Comparison of ENCODE assay signal across 12 cellular contexts in the genomic region with DNA sequence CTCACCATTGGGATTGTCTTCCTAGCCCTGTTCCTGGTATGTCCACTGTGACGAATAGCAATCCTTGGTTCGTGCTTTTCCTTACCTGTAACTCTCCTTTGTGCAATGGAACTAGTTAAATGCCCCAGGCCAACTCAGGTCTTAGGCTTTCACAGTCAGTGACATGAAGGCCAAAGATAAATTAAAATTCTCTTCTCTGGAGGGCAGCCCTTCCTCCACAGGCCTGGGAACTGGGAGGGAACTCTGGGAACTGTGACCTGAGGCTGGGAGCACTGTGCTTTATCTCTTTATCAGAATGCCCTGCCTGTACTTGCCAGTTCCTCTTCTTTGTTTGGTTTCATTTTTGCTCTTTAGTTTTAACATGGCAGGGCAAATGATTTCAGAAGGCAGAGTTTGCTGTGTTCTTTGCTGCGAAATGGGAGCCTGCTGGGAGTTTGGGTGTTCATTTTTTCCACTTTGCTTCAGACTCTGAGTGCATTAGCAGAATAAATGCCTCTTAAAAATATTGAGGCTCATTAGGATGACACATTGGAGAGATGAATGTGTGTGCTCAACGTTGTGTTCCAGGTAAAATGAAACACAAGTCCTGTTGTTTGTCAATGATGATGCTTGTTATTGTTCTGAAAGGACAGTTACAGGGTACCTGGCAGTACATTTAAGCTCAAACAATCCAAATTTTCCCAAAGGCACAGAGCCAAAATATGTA.
DNase-seq lines count a peak whose midpoint lies in the region; ATAC-seq and TF ChIP-seq lines count a peak whose summit lies in the region.
"Had no signal": no experiment of that assay in that cellular context is flagged by ENCODE, and none has a peak within 500 bp of the region (broad histone marks: within the 10 kb centered on the region; RNA-seq: fewer than 3 reads in every experiment).

No MANE protein-coding gene starts in this region.

- H3K4me1 ChIP-seq in GM23338 (ENCODE audit: insufficient read depth) = 0 out of 2 replicates have a peak, but pooled peaks cover 5% of the 10 kb centered on the region
- H3K4me1 ChIP-seq: uterus had no signal

- peaks cover 4% of the 10 kb centered on the region; the same call in 1 of the 2 replicates for H3K9me2 ChIP-seq in GM23338 (ENCODE audit: insufficient read depth)

- H3K36me3 ChIP-seq in GM23338 (ENCODE audit: insufficient read depth) = no peaks in the 10 kb centered on the region
- H3K36me3 ChIP-seq: uterus had no signal

- no peaks in the 10 kb centered on the region for H3K79me2 ChIP-seq in GM23338 (replicated peaks; ENCODE audit: insufficient read depth)

- H2AFZ ChIP-seq in GM23338 = peak overlapping the region; percentile 45; the same call in 1 of the 2 replicates

- peaks cover 24% of the 10 kb centered on the region; the same call in 2 of the 3 replicates for H3K4me1 Mint-ChIP-seq in GM23338
- no peaks in the 10 kb centered on the region for H3K4me1 Mint-ChIP-seq in activated T-helper 17 cell treated with anti-CD3 and anti-CD28 coated beads, Interleukin-2, amount 50 U/mL, for 72 hours
- H3K4me1 Mint-ChIP-seq: activated naive CD8-positive, alpha-beta T cell treated with anti-CD3 and anti-CD28 coated beads, Interleukin-2, amount 10 ng/mL, durations not matched to agents 7 days and 5 days had no signal

- peaks cover 3% of the 10 kb centered on the region for H3K27me3 Mint-ChIP-seq in GM23338 (ENCODE audit: insufficient read depth, low read depth, poor library complexity)
- H3K27me3 Mint-ChIP-seq in activated T-helper 17 cell treated with anti-CD3 and anti-CD28 coated beads, Interleukin-2, amount 50 U/mL, for 72 hours = no peaks in the 10 kb centered on the region
- H3K27me3 Mint-ChIP-seq: activated naive CD8-positive, alpha-beta T cell treated with anti-CD3 and anti-CD28 coated beads, Interleukin-2, amount 10 ng/mL, durations not matched to agents 7 days and 5 days had no signal

- DNase-seq in GM23338 (ENCODE audit: low spot score) (no peak), MV-4-11 (lab: John Stamatoyannopoulos, UW) (peak; percentile 4), left colon (peak; percentile 14 to 28), epidermal melanocyte (ENCODE audit: insufficient read length, low spot score) (no peak), NCI-H2171 (lab: John Stamatoyannopoulos, UW) (no peak), AG08396 (ENCODE audit: low spot score) (no peak)
- DNase-seq: activated naive CD8-positive, alpha-beta T cell treated with anti-CD3 and anti-CD28 coated beads, Interleukin-2, amount 10 ng/mL, durations not matched to agents 7 days and 5 days; NCI-H2029 treated with DMSO at 0.1 percent for 48 hours; T-helper 9 cell; uterus had no signal

- no peaks in the 10 kb centered on the region for H3K36me3 Mint-ChIP-seq in GM23338 (ENCODE audit: low read depth)
- H3K36me3 Mint-ChIP-seq in activated T-helper 17 cell treated with anti-CD3 and anti-CD28 coated beads, Interleukin-2, amount 50 U/mL, for 72 hours (ENCODE audit: low read depth) = no peaks in the 10 kb centered on the region
- H3K36me3 Mint-ChIP-seq: activated naive CD8-positive, alpha-beta T cell treated with anti-CD3 and anti-CD28 coated beads, Interleukin-2, amount 10 ng/mL, durations not matched to agents 7 days and 5 days had no signal

- no peak overlapping the region for H3K27ac ChIP-seq in GM23338 (ENCODE audit: low read depth)
- H3K27ac ChIP-seq: uterus had no signal

- no peak overlapping the region for H3K4me3 Mint-ChIP-seq in GM23338
- H3K4me3 Mint-ChIP-seq in activated T-helper 17 cell treated with anti-CD3 and anti-CD28 coated beads, Interleukin-2, amount 50 U/mL, for 72 hours = no peak overlapping the region
- H3K4me3 Mint-ChIP-seq: activated naive CD8-positive, alpha-beta T cell treated with anti-CD3 and anti-CD28 coated beads, Interleukin-2, amount 10 ng/mL, durations not matched to agents 7 days and 5 days had no signal

- no peak overlapping the region for H3K4me2 ChIP-seq in GM23338

- no peaks in the 10 kb centered on the region for H3K27me3 ChIP-seq in GM23338 (ENCODE audit: insufficient read depth)
- H3K27me3 ChIP-seq: uterus had no signal

- H4K20me1 ChIP-seq in GM23338 (replicated peaks; ENCODE audit: insufficient read depth) = no peaks in the 10 kb centered on the region

- ATAC-seq in GM18502 (IDR thresholded peaks at IDR 0.05; ENCODE audit: poor library complexity, unreplicated experiment) (peak; percentile 86), GM23338 (no peak), left colon (peak; percentile 94)
- no peak for ATAC-seq in activated T-helper 17 cell treated with anti-CD3 and anti-CD28 coated beads, Interleukin-2, amount 50 U/mL, for 72 hours (replicated peaks)

- no peaks in the 10 kb centered on the region for H3K9me3 Mint-ChIP-seq in GM23338
- peaks cover 3% of the 10 kb centered on the region for H3K9me3 Mint-ChIP-seq in activated T-helper 17 cell treated with anti-CD3 and anti-CD28 coated beads, Interleukin-2, amount 50 U/mL, for 72 hours

- H3K4me3 ChIP-seq in GM23338 = no peak overlapping the region
- H3K4me3 ChIP-seq: uterus had no signal

- H3F3A ChIP-seq in GM23338 (replicated peaks; ENCODE audit: low read depth) = no peaks in the 10 kb centered on the region

- no peak for TF ChIP-seq CTCF in GM23338 (conservative IDR thresholded peaks at IDR 0.05; ENCODE audit: low read depth in 2 of 2)

- H3K27ac Mint-ChIP-seq in GM23338 = no peak overlapping the region; the same call in 1 of the 2 replicates
- H3K27ac Mint-ChIP-seq in activated T-helper 17 cell treated with anti-CD3 and anti-CD28 coated beads, Interleukin-2, amount 50 U/mL, for 72 hours = no peak overlapping the region
- H3K27ac Mint-ChIP-seq: activated naive CD8-positive, alpha-beta T cell treated with anti-CD3 and anti-CD28 coated beads, Interleukin-2, amount 10 ng/mL, durations not matched to agents 7 days and 5 days had no signal

- intact Hi-C loops in left colon (cut with DNase I, micrococcal nuclease) = no loop called here

TF ChIP-seq in GM23338, 12 proteins besides CTCF, POLR2A, EP300 and RAD21 (continues in another document):
- TF ChIP-seq STAT1 (IDR thresholded peaks at IDR 0.05; ENCODE audit: unreplicated experiment) (no peak), CREB1 (CRISPR knock-in tag; IDR thresholded peaks at IDR 0.05; ENCODE audit: low read depth) (no peak), NANOG (IDR thresholded peaks at IDR 0.05; ENCODE audit: borderline replicate concordance) (no peak), JUNB (IDR thresholded peaks at IDR 0.05; ENCODE audit: unreplicated experiment) (no peak), ZNF114 (CRISPR knock-in tag; IDR thresholded peaks at IDR 0.05) (no peak), EZH2phosphoT487 (IDR thresholded peaks at IDR 0.05; ENCODE audit: unreplicated experiment) (no peak), POLR2AphosphoS5 (IDR thresholded peaks at IDR 0.05; ENCODE audit: low read depth) (no peak)
- TF ChIP-seq, protein P1, sequence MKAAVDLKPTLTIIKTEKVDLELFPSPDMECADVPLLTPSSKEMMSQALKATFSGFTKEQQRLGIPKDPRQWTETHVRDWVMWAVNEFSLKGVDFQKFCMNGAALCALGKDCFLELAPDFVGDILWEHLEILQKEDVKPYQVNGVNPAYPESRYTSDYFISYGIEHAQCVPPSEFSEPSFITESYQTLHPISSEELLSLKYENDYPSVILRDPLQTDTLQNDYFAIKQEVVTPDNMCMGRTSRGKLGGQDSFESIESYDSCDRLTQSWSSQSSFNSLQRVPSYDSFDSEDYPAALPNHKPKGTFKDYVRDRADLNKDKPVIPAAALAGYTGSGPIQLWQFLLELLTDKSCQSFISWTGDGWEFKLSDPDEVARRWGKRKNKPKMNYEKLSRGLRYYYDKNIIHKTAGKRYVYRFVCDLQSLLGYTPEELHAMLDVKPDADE (IDR thresholded peaks at IDR 0.05) = no peak

Comparison
In these comparisons a context has a peak if more than half of its experiments do, and no peak if none do; other contexts are left out.
1. ATAC-seq: peak in GM18502 (single experiment) and left colon (single experiment); none in GM23338 (single experiment) and activated T-helper 17 cell treated with anti-CD3 and anti-CD28 coated beads, Interleukin-2, amount 50 U/mL, for 72 hours (single experiment).
2. DNase-seq: peak in MV-4-11 (single experiment) and left colon (2 of 2); none in GM23338 (single experiment), epidermal melanocyte (single experiment), NCI-H2171 (single experiment) and AG08396 (single experiment).